In the genomic region with DNA sequence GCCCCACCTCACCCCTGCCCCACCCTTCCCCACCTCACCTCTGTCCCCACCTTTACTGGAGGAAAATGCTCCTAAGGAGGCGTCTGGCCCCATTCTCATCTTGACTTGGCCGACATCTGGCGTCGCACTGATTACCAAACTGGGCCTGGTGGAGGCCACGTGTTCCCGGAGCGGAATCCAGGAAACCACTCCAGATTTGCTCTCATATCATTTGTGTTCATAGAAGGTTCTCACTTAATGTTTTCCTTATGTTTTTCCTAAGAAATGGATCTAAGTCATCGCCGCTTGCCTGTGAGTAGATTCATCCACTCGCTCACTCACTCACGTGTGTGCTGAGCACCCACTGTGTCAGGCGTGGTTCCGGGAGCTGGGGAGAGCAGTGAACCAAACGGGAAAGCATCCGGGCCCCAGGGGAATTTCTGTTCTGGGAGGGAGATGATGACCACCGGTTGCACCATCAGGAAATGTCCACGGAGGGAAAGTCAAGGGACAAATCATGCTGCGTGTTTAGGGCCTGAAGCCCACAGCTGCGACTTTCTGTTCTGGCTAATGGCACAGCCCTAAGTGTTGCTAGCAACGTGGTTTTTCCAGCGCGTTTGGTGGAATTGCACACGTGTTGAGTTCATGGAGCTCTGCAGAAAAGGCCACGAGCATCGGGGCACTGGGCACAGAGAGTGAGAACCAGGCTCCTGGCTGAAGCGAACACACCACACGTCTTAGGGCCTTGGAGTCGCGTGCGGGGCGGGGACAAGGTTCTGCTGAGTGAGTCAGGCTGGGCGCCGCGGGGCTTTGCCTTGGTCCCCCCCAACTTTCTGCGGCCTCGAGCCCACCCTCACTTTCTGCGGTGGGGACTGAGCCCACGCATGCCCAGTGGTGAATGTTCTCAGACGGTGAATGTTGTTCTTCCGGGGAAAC, we compare ENCODE assay signal across 1 cellular context.
TF ChIP-seq lines count a peak whose summit lies in the region.

No MANE protein-coding gene starts in this region.

TF ChIP-seq in HepG2, 621 proteins besides CTCF, POLR2A, EP300 and RAD21:
- TF ChIP-seq, protein P1, sequence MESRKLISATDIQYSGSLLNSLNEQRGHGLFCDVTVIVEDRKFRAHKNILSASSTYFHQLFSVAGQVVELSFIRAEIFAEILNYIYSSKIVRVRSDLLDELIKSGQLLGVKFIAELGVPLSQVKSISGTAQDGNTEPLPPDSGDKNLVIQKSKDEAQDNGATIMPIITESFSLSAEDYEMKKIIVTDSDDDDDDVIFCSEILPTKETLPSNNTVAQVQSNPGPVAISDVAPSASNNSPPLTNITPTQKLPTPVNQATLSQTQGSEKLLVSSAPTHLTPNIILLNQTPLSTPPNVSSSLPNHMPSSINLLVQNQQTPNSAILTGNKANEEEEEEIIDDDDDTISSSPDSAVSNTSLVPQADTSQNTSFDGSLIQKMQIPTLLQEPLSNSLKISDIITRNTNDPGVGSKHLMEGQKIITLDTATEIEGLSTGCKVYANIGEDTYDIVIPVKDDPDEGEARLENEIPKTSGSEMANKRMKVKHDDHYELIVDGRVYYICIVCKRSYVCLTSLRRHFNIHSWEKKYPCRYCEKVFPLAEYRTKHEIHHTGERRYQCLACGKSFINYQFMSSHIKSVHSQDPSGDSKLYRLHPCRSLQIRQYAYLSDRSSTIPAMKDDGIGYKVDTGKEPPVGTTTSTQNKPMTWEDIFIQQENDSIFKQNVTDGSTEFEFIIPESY (CRISPR knock-in tag; IDR thresholded peaks at IDR 0.05) = peak; percentile 68
- TF ChIP-seq, protein P2, sequence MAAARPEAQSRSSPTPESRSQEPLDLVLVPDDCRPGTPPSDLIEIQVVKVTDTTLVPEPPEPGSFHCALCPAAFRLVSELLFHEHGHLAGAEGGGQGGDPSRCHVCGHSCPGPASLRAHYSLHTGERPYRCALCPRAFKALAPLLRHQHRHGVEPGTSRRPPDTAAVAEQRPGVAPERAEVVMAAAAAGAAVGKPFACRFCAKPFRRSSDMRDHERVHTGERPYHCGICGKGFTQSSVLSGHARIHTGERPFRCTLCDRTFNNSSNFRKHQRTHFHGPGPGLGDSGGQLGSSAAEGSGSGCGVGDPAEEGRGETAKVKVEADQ (CRISPR knock-in tag; IDR thresholded peaks at IDR 0.05; ENCODE audit: borderline replicate concordance) = 0 out of 2 replicates have a peak, but pooled peaks have one; percentile 8
- TF ChIP-seq, protein P3, sequence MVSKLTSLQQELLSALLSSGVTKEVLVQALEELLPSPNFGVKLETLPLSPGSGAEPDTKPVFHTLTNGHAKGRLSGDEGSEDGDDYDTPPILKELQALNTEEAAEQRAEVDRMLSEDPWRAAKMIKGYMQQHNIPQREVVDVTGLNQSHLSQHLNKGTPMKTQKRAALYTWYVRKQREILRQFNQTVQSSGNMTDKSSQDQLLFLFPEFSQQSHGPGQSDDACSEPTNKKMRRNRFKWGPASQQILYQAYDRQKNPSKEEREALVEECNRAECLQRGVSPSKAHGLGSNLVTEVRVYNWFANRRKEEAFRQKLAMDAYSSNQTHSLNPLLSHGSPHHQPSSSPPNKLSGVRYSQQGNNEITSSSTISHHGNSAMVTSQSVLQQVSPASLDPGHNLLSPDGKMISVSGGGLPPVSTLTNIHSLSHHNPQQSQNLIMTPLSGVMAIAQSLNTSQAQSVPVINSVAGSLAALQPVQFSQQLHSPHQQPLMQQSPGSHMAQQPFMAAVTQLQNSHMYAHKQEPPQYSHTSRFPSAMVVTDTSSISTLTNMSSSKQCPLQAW (CRISPR knock-in tag; IDR thresholded peaks at IDR 0.05) = no peak
- TF ChIP-seq PHF8 (CRISPR knock-in tag; IDR thresholded peaks at IDR 0.05) (no peak), ZBTB38 (CRISPR knock-in tag; IDR thresholded peaks at IDR 0.05) (peak; percentile 96), ZNF549 (CRISPR knock-in tag; IDR thresholded peaks at IDR 0.05) (no peak), TOE1 (CRISPR knock-in tag; IDR thresholded peaks at IDR 0.05) (no peak), ZNF598 (CRISPR knock-in tag; IDR thresholded peaks at IDR 0.05; ENCODE audit: borderline replicate concordance) (0 out of 2 replicates have a peak, but pooled peaks have one; percentile 15), CBX1 (IDR thresholded peaks at IDR 0.05; ENCODE audit: low read depth) (no peak), ZNF724P (CRISPR knock-in tag; IDR thresholded peaks at IDR 0.05; ENCODE audit: borderline replicate concordance) (no peak), ZNF30 (CRISPR knock-in tag; IDR thresholded peaks at IDR 0.05) (no peak), CBX2 (IDR thresholded peaks at IDR 0.05; ENCODE audit: low read depth, low read length) (no peak), CBX2 (CRISPR knock-in tag; IDR thresholded peaks at IDR 0.05; ENCODE audit: low read depth) (no peak), BRD4 (CRISPR knock-in tag; IDR thresholded peaks at IDR 0.05) (peak; percentile 70; the same call in 1 of the 2 replicates), AGO2 (optimal IDR thresholded peaks at IDR 0.05; ENCODE audit: low read depth, low read length) (no peak), ZFP37 (CRISPR knock-in tag; IDR thresholded peaks at IDR 0.05; ENCODE audit: borderline replicate concordance) (no peak), PAX8 (CRISPR knock-in tag; IDR thresholded peaks at IDR 0.05; ENCODE audit: borderline replicate concordance) (no peak), ZNF678 (CRISPR knock-in tag; IDR thresholded peaks at IDR 0.05) (no peak), ZNF292 (CRISPR knock-in tag; IDR thresholded peaks at IDR 0.05; ENCODE audit: borderline replicate concordance, low read depth) (no peak), ZSCAN30 (CRISPR knock-in tag; IDR thresholded peaks at IDR 0.05) (no peak), ZNF33B (CRISPR knock-in tag; IDR thresholded peaks at IDR 0.05) (0 out of 2 replicates have a peak, but pooled peaks have one; percentile 8), ZNF34 (CRISPR knock-in tag; IDR thresholded peaks at IDR 0.05; ENCODE audit: borderline replicate concordance) (no peak), NRL (CRISPR knock-in tag; IDR thresholded peaks at IDR 0.05; ENCODE audit: borderline replicate concordance) (0 out of 2 replicates have a peak, but pooled peaks have one; percentile 31)
- TF ChIP-seq, protein P4, sequence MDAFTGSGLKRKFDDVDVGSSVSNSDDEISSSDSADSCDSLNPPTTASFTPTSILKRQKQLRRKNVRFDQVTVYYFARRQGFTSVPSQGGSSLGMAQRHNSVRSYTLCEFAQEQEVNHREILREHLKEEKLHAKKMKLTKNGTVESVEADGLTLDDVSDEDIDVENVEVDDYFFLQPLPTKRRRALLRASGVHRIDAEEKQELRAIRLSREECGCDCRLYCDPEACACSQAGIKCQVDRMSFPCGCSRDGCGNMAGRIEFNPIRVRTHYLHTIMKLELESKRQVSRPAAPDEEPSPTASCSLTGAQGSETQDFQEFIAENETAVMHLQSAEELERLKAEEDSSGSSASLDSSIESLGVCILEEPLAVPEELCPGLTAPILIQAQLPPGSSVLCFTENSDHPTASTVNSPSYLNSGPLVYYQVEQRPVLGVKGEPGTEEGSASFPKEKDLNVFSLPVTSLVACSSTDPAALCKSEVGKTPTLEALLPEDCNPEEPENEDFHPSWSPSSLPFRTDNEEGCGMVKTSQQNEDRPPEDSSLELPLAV (CRISPR knock-in tag; conservative IDR thresholded peaks at IDR 0.05; ENCODE audit: low read depth) = no peak
- TF ChIP-seq, protein P5, sequence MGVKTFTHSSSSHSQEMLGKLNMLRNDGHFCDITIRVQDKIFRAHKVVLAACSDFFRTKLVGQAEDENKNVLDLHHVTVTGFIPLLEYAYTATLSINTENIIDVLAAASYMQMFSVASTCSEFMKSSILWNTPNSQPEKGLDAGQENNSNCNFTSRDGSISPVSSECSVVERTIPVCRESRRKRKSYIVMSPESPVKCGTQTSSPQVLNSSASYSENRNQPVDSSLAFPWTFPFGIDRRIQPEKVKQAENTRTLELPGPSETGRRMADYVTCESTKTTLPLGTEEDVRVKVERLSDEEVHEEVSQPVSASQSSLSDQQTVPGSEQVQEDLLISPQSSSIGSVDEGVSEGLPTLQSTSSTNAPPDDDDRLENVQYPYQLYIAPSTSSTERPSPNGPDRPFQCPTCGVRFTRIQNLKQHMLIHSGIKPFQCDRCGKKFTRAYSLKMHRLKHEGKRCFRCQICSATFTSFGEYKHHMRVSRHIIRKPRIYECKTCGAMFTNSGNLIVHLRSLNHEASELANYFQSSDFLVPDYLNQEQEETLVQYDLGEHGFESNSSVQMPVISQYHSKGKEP (CRISPR knock-in tag; IDR thresholded peaks at IDR 0.05) = no peak
- TF ChIP-seq, protein P6, sequence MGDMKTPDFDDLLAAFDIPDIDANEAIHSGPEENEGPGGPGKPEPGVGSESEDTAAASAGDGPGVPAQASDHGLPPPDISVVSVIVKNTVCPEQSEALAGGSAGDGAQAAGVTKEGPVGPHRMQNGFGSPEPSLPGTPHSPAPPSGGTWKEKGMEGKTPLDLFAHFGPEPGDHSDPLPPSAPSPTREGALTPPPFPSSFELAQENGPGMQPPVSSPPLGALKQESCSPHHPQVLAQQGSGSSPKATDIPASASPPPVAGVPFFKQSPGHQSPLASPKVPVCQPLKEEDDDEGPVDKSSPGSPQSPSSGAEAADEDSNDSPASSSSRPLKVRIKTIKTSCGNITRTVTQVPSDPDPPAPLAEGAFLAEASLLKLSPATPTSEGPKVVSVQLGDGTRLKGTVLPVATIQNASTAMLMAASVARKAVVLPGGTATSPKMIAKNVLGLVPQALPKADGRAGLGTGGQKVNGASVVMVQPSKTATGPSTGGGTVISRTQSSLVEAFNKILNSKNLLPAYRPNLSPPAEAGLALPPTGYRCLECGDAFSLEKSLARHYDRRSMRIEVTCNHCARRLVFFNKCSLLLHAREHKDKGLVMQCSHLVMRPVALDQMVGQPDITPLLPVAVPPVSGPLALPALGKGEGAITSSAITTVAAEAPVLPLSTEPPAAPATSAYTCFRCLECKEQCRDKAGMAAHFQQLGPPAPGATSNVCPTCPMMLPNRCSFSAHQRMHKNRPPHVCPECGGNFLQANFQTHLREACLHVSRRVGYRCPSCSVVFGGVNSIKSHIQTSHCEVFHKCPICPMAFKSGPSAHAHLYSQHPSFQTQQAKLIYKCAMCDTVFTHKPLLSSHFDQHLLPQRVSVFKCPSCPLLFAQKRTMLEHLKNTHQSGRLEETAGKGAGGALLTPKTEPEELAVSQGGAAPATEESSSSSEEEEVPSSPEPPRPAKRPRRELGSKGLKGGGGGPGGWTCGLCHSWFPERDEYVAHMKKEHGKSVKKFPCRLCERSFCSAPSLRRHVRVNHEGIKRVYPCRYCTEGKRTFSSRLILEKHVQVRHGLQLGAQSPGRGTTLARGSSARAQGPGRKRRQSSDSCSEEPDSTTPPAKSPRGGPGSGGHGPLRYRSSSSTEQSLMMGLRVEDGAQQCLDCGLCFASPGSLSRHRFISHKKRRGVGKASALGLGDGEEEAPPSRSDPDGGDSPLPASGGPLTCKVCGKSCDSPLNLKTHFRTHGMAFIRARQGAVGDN (CRISPR knock-in tag; IDR thresholded peaks at IDR 0.05) = peak; percentile 49; the same call in 1 of the 2 replicates
- TF ChIP-seq, protein P7, sequence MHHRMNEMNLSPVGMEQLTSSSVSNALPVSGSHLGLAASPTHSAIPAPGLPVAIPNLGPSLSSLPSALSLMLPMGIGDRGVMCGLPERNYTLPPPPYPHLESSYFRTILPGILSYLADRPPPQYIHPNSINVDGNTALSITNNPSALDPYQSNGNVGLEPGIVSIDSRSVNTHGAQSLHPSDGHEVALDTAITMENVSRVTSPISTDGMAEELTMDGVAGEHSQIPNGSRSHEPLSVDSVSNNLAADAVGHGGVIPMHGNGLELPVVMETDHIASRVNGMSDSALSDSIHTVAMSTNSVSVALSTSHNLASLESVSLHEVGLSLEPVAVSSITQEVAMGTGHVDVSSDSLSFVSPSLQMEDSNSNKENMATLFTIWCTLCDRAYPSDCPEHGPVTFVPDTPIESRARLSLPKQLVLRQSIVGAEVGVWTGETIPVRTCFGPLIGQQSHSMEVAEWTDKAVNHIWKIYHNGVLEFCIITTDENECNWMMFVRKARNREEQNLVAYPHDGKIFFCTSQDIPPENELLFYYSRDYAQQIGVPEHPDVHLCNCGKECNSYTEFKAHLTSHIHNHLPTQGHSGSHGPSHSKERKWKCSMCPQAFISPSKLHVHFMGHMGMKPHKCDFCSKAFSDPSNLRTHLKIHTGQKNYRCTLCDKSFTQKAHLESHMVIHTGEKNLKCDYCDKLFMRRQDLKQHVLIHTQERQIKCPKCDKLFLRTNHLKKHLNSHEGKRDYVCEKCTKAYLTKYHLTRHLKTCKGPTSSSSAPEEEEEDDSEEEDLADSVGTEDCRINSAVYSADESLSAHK (CRISPR knock-in tag; IDR thresholded peaks at IDR 0.05; ENCODE audit: borderline replicate concordance) = no peak
- TF ChIP-seq, protein P8, sequence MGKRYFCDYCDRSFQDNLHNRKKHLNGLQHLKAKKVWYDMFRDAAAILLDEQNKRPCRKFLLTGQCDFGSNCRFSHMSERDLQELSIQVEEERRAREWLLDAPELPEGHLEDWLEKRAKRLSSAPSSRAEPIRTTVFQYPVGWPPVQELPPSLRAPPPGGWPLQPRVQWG (CRISPR knock-in tag; IDR thresholded peaks at IDR 0.05; ENCODE audit: borderline replicate concordance, low read depth) = no peak
- TF ChIP-seq, protein P9, sequence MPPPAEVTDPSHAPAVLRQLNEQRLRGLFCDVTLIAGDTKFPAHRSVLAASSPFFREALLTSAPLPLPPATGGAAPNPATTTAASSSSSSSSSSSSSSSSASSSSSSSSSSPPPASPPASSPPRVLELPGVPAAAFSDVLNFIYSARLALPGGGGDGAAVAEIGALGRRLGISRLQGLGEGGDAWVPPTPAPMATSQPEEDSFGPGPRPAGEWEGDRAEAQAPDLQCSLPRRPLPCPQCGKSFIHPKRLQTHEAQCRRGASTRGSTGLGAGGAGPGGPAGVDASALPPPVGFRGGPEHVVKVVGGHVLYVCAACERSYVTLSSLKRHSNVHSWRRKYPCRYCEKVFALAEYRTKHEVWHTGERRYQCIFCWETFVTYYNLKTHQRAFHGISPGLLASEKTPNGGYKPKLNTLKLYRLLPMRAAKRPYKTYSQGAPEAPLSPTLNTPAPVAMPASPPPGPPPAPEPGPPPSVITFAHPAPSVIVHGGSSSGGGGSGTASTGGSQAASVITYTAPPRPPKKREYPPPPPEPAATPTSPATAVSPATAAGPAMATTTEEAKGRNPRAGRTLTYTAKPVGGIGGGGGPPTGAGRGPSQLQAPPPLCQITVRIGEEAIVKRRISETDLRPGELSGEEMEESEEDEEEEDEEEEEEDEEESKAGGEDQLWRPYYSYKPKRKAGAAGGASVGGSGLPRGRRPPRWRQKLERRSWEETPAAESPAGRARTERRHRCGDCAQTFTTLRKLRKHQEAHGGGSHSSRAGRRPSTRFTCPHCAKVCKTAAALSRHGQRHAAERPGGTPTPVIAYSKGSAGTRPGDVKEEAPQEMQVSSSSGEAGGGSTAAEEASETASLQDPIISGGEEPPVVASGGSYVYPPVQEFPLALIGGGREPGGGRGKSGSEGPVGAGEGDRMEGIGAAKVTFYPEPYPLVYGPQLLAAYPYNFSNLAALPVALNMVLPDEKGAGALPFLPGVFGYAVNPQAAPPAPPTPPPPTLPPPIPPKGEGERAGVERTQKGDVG (CRISPR knock-in tag; IDR thresholded peaks at IDR 0.05; ENCODE audit: borderline replicate concordance) = peak; percentile 88; the same call in 1 of the 2 replicates
- TF ChIP-seq, protein P10, sequence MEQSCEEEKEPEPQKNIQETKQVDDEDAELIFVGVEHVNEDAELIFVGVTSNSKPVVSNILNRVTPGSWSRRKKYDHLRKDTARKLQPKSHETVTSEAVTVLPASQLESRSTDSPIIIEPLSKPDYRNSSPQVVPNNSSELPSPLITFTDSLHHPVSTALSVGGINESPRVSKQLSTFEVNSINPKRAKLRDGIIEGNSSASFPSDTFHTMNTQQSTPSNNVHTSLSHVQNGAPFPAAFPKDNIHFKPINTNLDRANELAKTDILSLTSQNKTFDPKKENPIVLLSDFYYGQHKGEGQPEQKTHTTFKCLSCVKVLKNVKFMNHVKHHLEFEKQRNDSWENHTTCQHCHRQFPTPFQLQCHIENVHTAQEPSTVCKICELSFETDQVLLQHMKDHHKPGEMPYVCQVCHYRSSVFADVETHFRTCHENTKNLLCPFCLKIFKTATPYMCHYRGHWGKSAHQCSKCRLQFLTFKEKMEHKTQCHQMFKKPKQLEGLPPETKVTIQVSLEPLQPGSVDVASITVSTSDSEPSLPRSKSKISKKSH (CRISPR knock-in tag; IDR thresholded peaks at IDR 0.05; ENCODE audit: borderline replicate concordance) = no peak
